ENCODE assay signal across 20 cellular contexts in genomic region chr10:49751636-49752510, GRCh38. TPM values are rescaled to one million over a fixed set of nuclear protein-coding genes. Genes with fewer than 3 reads are reported as not detected.
"Had no signal": no experiment of that assay in that cellular context is flagged by ENCODE, and none has a peak within 500 bp of the region (broad histone marks: within the 10 kb centered on the region; RNA-seq: fewer than 3 reads in every experiment).

No MANE protein-coding gene starts in this region.

- H3K27me3 ChIP-seq: brain microvascular endothelial cell, foreskin keratinocyte, pancreas, transverse colon had no signal

- H3K4me3 ChIP-seq: left ventricle myocardium inferior, pancreas, psoas muscle, transverse colon had no signal

- H3K27ac ChIP-seq: brain microvascular endothelial cell, foreskin keratinocyte, left ventricle myocardium inferior, pancreas, psoas muscle, transverse colon had no signal

- ATAC-seq: activated CD4-positive, CD25-positive, alpha-beta regulatory T cell treated with anti-CD3 and anti-CD28 coated beads, Interleukin-2, amount 50 U/mL, for 24 hours; activated CD8-positive, alpha-beta T cell treated with anti-CD3 and anti-CD28 coated beads for 36 hours; activated naive CD4-positive, alpha-beta T cell treated with anti-CD3 and anti-CD28 coated beads, Interleukin-2, amount 50 U/mL, for 72 hours; foreskin keratinocyte; natural killer cell; pancreas; psoas muscle; right cardiac atrium had no signal

- DNase-seq: activated CD4-positive, alpha-beta T cell treated with anti-CD3 and anti-CD28 coated beads, Interleukin-2, amount 10 ng/mL, durations not matched to agents 7 days and 5 days; activated CD8-positive, alpha-beta T cell treated with anti-CD3 and anti-CD28 coated beads for 36 hours; activated gamma-delta T cell treated with Interleukin-2 at 50 U/mL for 16 hours; activated T-cell treated with anti-CD3 and anti-CD28 coated beads, Interleukin-2, amount 50 U/mL, for 1 hour; brain microvascular endothelial cell; central memory CD4-positive, alpha-beta T cell; erythroblast; foreskin keratinocyte; immature natural killer cell; left ventricle myocardium inferior; midbrain; natural killer cell; pancreas; psoas muscle; right cardiac atrium; stimulated activated CD4-positive, alpha-beta T cell treated with anti-CD3 and anti-CD28 coated beads, Interleukin-1b, Interleukin-23, amount 100 ng/mL, for 48 hours; transverse colon had no signal

- H3K9me3 ChIP-seq: left ventricle myocardium inferior, pancreas, psoas muscle, transverse colon had no signal

- H3K36me3 ChIP-seq: brain microvascular endothelial cell, left ventricle myocardium inferior, pancreas, transverse colon had no signal

- H3K4me1 ChIP-seq: foreskin keratinocyte, left ventricle myocardium inferior, pancreas, psoas muscle, transverse colon had no signal

RNA-seq across cellular contexts. Expression of gene OGDHL, which starts 10.2 kb away (rescaled TPM):
- total RNA-seq: activated CD4-positive, alpha-beta T cell treated with anti-CD3 and anti-CD28 coated beads, Interleukin-2, amount 10 ng/mL, durations not matched to agents 7 days and 5 days; aorta; natural killer cell had no signal
- polyA plus RNA-seq: immature natural killer cell had no signal
